In the genomic region with DNA sequence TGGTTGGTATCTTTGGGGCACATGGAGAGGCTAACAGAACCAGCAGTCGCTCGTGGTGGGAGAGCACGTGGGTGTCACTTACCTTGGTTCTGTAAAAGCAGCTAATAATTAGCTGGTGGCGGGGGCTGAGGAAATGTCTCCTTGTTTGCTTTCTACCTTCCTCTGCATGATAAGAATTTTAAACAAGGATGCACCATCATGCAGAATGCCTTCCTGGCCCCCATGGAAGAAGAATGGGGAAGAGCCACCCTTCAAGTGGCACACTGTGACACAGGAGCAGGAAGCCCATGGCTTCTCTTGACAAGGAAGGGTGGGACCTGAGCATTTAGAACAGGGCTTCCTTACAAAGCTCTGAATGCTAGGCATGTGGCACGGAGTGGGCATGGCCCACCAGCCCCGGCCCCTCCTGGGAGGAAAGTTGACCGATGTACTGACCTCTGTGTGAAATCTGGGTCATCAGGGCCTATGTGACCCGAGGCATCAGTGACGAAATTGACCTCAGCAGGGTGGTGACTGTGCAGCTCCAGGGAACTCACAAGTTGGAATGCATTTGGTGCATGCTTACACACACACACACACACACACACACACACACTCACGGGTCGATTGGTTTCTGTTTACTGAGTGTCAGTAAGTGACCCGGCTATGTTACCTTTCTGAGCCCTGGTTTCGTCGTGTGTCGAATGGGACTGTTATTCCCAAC, we compare ENCODE assay signal across 15 cellular contexts.
DNase-seq lines count a peak whose midpoint lies in the region; ATAC-seq and TF ChIP-seq lines count a peak whose summit lies in the region.
"Had no signal": no experiment of that assay in that cellular context is flagged by ENCODE, and none has a peak within 500 bp of the region (broad histone marks: within the 10 kb centered on the region; RNA-seq: fewer than 3 reads in every experiment).

No MANE protein-coding gene starts in this region.

- H3K27ac Mint-ChIP-seq in activated T-helper 17 cell treated with anti-CD3 and anti-CD28 coated beads, Interleukin-2, amount 50 U/mL, for 72 hours: no peak overlapping the region
- H3K27ac Mint-ChIP-seq: activated CD4-positive, alpha-beta T cell treated with anti-CD3 and anti-CD28 coated beads, Interleukin-2, amount 10 ng/mL, durations not matched to agents 7 days and 5 days; natural killer cell treated with Interleukin-12 subunit alpha and Interleukin-12 subunit beta and Interleukin-15 and Interleukin-18, amount 100 ng/mL, for 72 hours had no signal

- no peaks in the 10 kb centered on the region for H3K36me3 Mint-ChIP-seq in activated T-helper 17 cell treated with anti-CD3 and anti-CD28 coated beads, Interleukin-2, amount 50 U/mL, for 72 hours (ENCODE audit: low read depth)
- H3K36me3 Mint-ChIP-seq: natural killer cell treated with Interleukin-12 subunit alpha and Interleukin-12 subunit beta and Interleukin-15 and Interleukin-18, amount 100 ng/mL, for 72 hours had no signal

- no peaks in the 10 kb centered on the region for H3K4me1 Mint-ChIP-seq in activated T-helper 17 cell treated with anti-CD3 and anti-CD28 coated beads, Interleukin-2, amount 50 U/mL, for 72 hours

- H3K4me3 ChIP-seq in choroid plexus epithelial cell (ENCODE audit: low read depth, low read length) (no peak overlapping the region), osteoblast (ENCODE audit: insufficient read depth, low read length) (no peak overlapping the region)

- DNase-seq in EL: peak; percentile 23
- peak; percentile 73 for DNase-seq in choroid plexus epithelial cell (ENCODE audit: low read depth)
- peak; percentile 34 for DNase-seq in osteoblast (ENCODE audit: insufficient read length, low spot score, missing footprints)
- DNase-seq: activated CD4-positive, alpha-beta T cell treated with anti-CD3 and anti-CD28 coated beads, Interleukin-2, amount 10 ng/mL, durations not matched to agents 7 days and 5 days; activated effector memory CD4-positive, alpha-beta T cell treated with anti-CD3 and anti-CD28 coated beads, Interleukin-2, amount 50 U/mL, for 16 hours; brain microvascular endothelial cell; CD4-positive, CD25-positive, alpha-beta regulatory T cell; erythroblast; NCI-H1105 treated with DMSO at 0.1 percent for 48 hours had no signal

- no peak for TF ChIP-seq CTCF in choroid plexus epithelial cell (conservative IDR thresholded peaks at IDR 0.05; ENCODE audit: low read depth, low read length)
- TF ChIP-seq CTCF in osteoblast (IDR thresholded peaks at IDR 0.05; ENCODE audit: extremely low read depth, low read depth, low read length): no peak

- H3K27ac ChIP-seq in osteoblast (ENCODE audit: low read depth, low read length): no peak overlapping the region
- H3K27ac ChIP-seq: brain microvascular endothelial cell had no signal

- H3K9me3 Mint-ChIP-seq in activated T-helper 17 cell treated with anti-CD3 and anti-CD28 coated beads, Interleukin-2, amount 50 U/mL, for 72 hours: no peaks in the 10 kb centered on the region
- H3K9me3 Mint-ChIP-seq: activated CD4-positive, alpha-beta T cell treated with anti-CD3 and anti-CD28 coated beads, Interleukin-2, amount 10 ng/mL, durations not matched to agents 7 days and 5 days; natural killer cell treated with Interleukin-12 subunit alpha and Interleukin-12 subunit beta and Interleukin-15 and Interleukin-18, amount 100 ng/mL, for 72 hours had no signal

- H3K27me3 Mint-ChIP-seq in activated T-helper 17 cell treated with anti-CD3 and anti-CD28 coated beads, Interleukin-2, amount 50 U/mL, for 72 hours: no peaks in the 10 kb centered on the region
- H3K27me3 Mint-ChIP-seq: activated CD4-positive, alpha-beta T cell treated with anti-CD3 and anti-CD28 coated beads, Interleukin-2, amount 10 ng/mL, durations not matched to agents 7 days and 5 days; CD4-positive, CD25-positive, alpha-beta regulatory T cell had no signal

- H3K36me3 ChIP-seq in osteoblast (ENCODE audit: insufficient read depth, low read length): no peaks in the 10 kb centered on the region
- H3K36me3 ChIP-seq: brain microvascular endothelial cell had no signal

- H3K4me1 ChIP-seq in osteoblast (ENCODE audit: insufficient read depth, low read length): no peaks in the 10 kb centered on the region

- no peaks in the 10 kb centered on the region for H3K79me2 ChIP-seq in osteoblast (ENCODE audit: insufficient read depth, low read length)

- H2AFZ ChIP-seq in osteoblast (ENCODE audit: low read length): no peak overlapping the region

- no peaks in the 10 kb centered on the region for H3K9me3 ChIP-seq in osteoblast (ENCODE audit: low read depth, low read length)

- H4K20me1 ChIP-seq in osteoblast (ENCODE audit: insufficient read depth, low read length): no peaks in the 10 kb centered on the region

- H3K27me3 ChIP-seq in osteoblast (ENCODE audit: insufficient read depth, low read length): no peaks in the 10 kb centered on the region
- H3K27me3 ChIP-seq: brain microvascular endothelial cell had no signal

- no peak overlapping the region for H3K4me2 ChIP-seq in osteoblast (ENCODE audit: insufficient read depth, low read length)

- ATAC-seq in HG02759 (IDR thresholded peaks at IDR 0.05; ENCODE audit: unreplicated experiment) (peak; percentile 13), GM19351 (IDR thresholded peaks at IDR 0.05; ENCODE audit: unreplicated experiment) (no peak), GM19328 (IDR thresholded peaks at IDR 0.05; ENCODE audit: unreplicated experiment) (no peak), HG03378 (IDR thresholded peaks at IDR 0.05; ENCODE audit: unreplicated experiment) (no peak)
- ATAC-seq in activated T-helper 17 cell treated with anti-CD3 and anti-CD28 coated beads, Interleukin-2, amount 50 U/mL, for 72 hours (replicated peaks): no peak
- ATAC-seq: natural killer cell treated with Interleukin-12 subunit alpha and Interleukin-12 subunit beta and Interleukin-15 and Interleukin-18, amount 100 ng/mL, for 72 hours had no signal

- no peak overlapping the region for H3K4me3 Mint-ChIP-seq in activated T-helper 17 cell treated with anti-CD3 and anti-CD28 coated beads, Interleukin-2, amount 50 U/mL, for 72 hours
- H3K4me3 Mint-ChIP-seq: activated CD4-positive, alpha-beta T cell treated with anti-CD3 and anti-CD28 coated beads, Interleukin-2, amount 10 ng/mL, durations not matched to agents 7 days and 5 days; CD4-positive, CD25-positive, alpha-beta regulatory T cell; natural killer cell treated with Interleukin-12 subunit alpha and Interleukin-12 subunit beta and Interleukin-15 and Interleukin-18, amount 100 ng/mL, for 72 hours had no signal

Comparison
In these comparisons a context has a peak if more than half of its experiments do, and no peak if none do; other contexts are left out.
1. DNase-seq: peak in every context shown above with its lines; median percentile 73 in choroid plexus epithelial cell; 34 in osteoblast; 23 in EL.